Comparison of ENCODE assay signal across 36 cellular contexts in the genomic region with DNA sequence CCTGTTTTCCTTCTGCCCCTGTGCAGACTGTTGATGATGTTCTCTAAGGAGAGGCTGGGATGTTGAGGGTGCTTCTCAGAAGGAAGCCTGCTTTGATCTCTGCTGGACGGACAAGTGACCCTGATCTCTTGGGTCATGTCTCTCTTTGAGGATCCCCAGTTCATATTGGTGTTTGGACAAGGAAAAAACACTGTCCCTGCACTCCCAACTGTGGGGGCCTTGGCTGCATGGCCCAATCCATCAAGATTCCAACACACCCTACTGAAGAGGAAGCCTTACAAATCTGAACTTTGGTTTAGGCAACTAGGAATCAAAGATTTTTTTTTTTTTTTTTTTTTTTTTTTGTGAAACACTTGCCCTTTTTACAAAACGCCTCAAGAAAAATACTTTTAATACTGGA. TPM values are rescaled to one million over a fixed set of nuclear protein-coding genes. Genes with fewer than 3 reads are reported as not detected.
"Had no signal": no experiment of that assay in that cellular context is flagged by ENCODE, and none has a peak within 500 bp of the region (broad histone marks: within the 10 kb centered on the region; RNA-seq: fewer than 3 reads in every experiment).

No MANE protein-coding gene starts in this region.

- H3K27me3 ChIP-seq: brain microvascular endothelial cell, cardiac muscle cell, MG63, Peyer's patch had no signal

- H3K4me3 ChIP-seq: cardiac muscle cell, MG63, Peyer's patch had no signal

- DNase-seq: activated B cell treated with CpG ODN at 0.5 μM for 24 hours; activated CD4-positive, alpha-beta memory T cell treated with anti-CD3 and anti-CD28 coated beads, Interleukin-2, amount 10 ng/mL, durations not matched to agents 7 days and 5 days; activated CD4-positive, alpha-beta T cell treated with anti-CD3 and anti-CD28 coated beads for 4 hours; activated CD4-positive, alpha-beta T cell treated with anti-CD3 and anti-CD28 coated beads, Interleukin-2, amount 50 U/mL, for 1 hour; activated CD4-positive, CD25-positive, alpha-beta regulatory T cell treated with anti-CD3 and anti-CD28 coated beads, Interleukin-2, amount 50 U/mL, for 72 hours; activated CD8-positive, alpha-beta memory T cell treated with anti-CD3 and anti-CD28 coated beads for 24 hours; activated CD8-positive, alpha-beta memory T cell treated with anti-CD3 and anti-CD28 coated beads, Interleukin-2, amount 10 ng/mL, durations not matched to agents 7 days and 5 days; activated CD8-positive, alpha-beta memory T cell treated with anti-CD3 and anti-CD28 coated beads, Interleukin-2, amount 50 U/mL, for 48 hours; activated effector memory CD4-positive, alpha-beta T cell treated with Interleukin-2 at 50 U/mL for 16 hours; activated naive CD4-positive, alpha-beta T cell treated with anti-CD3 and anti-CD28 coated beads, Interleukin-2, amount 10 ng/mL, durations not matched to agents 7 days and 5 days; activated naive CD8-positive, alpha-beta T cell treated with anti-CD3 and anti-CD28 coated beads, Interleukin-2, amount 50 U/mL, for 24 hours; activated T-cell treated with anti-CD3 and anti-CD28 coated beads, Interleukin-2, amount 50 U/mL, for 48 hours; anterior cingulate cortex; brain microvascular endothelial cell; Karpas-422; KBM-7; MG63; NCI-H1048; NCI-H1105 treated with DMSO at 0.1 percent for 48 hours; NCI-H1436 treated with DMSO at 0.1 percent for 48 hours; NCI-H1694 treated with DMSO at 0.1 percent for 48 hours; NCI-H2029; NCI-H345; NCI-H524 treated with DMSO at 0.1 percent for 48 hours; PC-3; Peyer's patch; RPMI8226; SHP77 treated with DMSO at 0.1 percent for 48 hours; SW 1271; T-helper 1 cell; T-helper 2 cell; T-helper 9 cell had no signal

- H3K9me3 ChIP-seq: MG63, Peyer's patch had no signal

- H3K36me3 ChIP-seq: brain microvascular endothelial cell, cardiac muscle cell, MG63, Peyer's patch had no signal

- ATAC-seq: activated CD8-positive, alpha-beta memory T cell treated with anti-CD3 and anti-CD28 coated beads, Interleukin-2, amount 10 ng/mL, durations not matched to agents 7 days and 5 days; activated naive CD8-positive, alpha-beta T cell treated with anti-CD3 and anti-CD28 coated beads, Interleukin-2, amount 50 U/mL, for 24 hours; PC-3 had no signal

- H3K27ac ChIP-seq: brain microvascular endothelial cell, cardiac muscle cell, Peyer's patch, VCaP had no signal

RNA-seq across cellular contexts. Expression of a gene that starts 44.9 kb away (rescaled TPM):
- total RNA-seq: activated B cell treated with CpG ODN at 0.5 μM for 24 hours, cardiac muscle cell, NCI-H460, PC-3, SK-MEL-5 had no signal
- polyA plus RNA-seq: cardiac muscle cell had no signal
